ENCODE assay signal across 1 cellular context in the genomic region with DNA sequence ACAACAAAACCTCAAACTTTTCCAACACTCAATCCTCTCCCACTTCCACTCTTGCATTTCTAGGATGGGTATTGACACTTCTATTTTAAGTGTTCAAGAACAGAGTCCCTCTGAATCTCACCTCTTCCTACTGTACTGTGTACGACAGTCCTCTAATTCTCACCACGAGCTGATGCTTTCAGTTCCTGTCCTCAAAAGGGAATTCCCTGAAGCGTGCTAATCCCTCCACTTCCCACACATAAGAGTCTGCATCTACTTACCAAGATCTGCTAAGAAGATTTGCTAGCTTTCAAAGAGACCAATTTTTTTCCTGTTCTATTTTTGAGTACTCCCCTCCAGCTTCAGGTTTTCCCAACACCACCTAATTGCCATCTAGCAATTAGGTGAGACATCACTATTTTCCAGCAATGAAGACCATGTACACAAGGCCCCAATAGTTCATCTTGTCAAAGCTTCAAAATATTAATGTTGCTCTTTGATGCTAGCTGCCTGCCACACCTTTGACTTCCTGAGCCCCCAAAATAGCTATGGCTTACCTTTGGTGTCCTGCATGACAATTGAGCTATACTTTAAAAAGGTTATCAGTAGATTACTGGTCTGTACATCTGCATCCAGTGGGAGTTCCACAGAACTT.
TF ChIP-seq lines count a peak whose summit lies in the region.

No MANE protein-coding gene starts in this region.

TF ChIP-seq in HepG2, 621 proteins besides CTCF, POLR2A, EP300 and RAD21 (continued from another document):
- TF ChIP-seq FOXK1 (CRISPR knock-in tag; IDR thresholded peaks at IDR 0.05; ENCODE audit: borderline replicate concordance, low read depth): no peak
- TF ChIP-seq FIP1L1 (IDR thresholded peaks at IDR 0.05; ENCODE audit: borderline replicate concordance, insufficient read depth, low read depth, low read length): no peak
- no peak for TF ChIP-seq SIX4 (CRISPR knock-in tag; IDR thresholded peaks at IDR 0.05)
- TF ChIP-seq MTF1 (CRISPR knock-in tag; IDR thresholded peaks at IDR 0.05): no peak
- TF ChIP-seq ARNT (IDR thresholded peaks at IDR 0.05): no peak
- no peak for TF ChIP-seq NR2F6 (IDR thresholded peaks at IDR 0.05)
- no peak for TF ChIP-seq NR2F6 (CRISPR knock-in tag; IDR thresholded peaks at IDR 0.05)
- TF ChIP-seq SNRNP70 (IDR thresholded peaks at IDR 0.05; ENCODE audit: low read depth, low read length): no peak
- TF ChIP-seq, protein P1, sequence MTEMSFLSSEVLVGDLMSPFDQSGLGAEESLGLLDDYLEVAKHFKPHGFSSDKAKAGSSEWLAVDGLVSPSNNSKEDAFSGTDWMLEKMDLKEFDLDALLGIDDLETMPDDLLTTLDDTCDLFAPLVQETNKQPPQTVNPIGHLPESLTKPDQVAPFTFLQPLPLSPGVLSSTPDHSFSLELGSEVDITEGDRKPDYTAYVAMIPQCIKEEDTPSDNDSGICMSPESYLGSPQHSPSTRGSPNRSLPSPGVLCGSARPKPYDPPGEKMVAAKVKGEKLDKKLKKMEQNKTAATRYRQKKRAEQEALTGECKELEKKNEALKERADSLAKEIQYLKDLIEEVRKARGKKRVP (CRISPR knock-in tag; IDR thresholded peaks at IDR 0.05): no peak
- TF ChIP-seq ZNF451 (CRISPR knock-in tag; IDR thresholded peaks at IDR 0.05): no peak
- no peak for TF ChIP-seq ZNF652 (CRISPR knock-in tag; IDR thresholded peaks at IDR 0.05; ENCODE audit: borderline replicate concordance, low read depth)
